Comparison of ENCODE assay signal across 8 cellular contexts in the genomic region with DNA sequence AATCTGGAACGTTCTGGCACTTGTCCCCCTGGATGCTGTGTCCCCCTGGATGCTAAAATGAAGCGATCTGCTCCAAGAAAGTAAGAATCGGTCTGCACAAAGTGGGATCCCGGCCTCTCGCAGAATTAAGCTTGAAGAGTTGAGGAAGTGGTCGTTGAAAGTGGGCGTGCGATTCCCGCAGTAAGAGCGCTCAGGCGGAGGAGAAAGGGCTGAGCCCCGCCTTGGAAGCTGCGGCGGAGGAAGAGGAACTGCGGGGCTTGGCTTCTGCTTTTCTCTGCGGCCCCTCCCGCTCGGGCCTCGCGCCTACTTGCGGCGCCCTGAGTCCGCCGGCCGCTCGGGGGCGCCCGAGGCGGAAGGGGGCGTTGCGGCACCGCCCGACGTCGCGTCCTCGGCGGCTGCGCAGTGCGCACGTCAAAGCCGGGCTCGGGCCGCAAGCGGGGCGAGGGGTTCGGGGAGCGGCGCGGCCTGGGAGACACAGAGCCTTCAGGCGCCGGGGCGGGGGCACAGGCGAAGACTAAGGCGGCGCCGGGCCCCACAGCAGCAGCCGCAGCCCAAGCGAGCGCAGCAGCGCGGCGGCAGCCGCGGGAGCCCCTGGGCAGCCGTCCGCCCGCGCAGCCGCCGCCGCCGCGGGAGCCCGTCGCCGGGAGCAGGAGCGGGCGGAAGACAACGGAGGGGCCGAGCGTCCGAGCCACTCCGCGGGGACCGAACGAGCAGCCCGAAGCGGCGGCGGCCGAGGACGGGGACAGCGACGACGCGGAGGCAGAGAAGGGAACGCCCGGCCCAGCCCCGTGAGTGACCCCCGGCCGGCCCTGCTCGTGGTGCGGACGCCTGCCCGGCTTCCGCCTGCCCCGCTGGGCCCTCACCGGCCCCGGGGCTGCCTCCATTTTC. TPM values are rescaled to one million over a fixed set of nuclear protein-coding genes. Genes with fewer than 3 reads are reported as not detected.
DNase-seq lines count a peak whose midpoint lies in the region; ATAC-seq and TF ChIP-seq lines count a peak whose summit lies in the region.

A gene (plus strand): TSS at position 400 of the 888 bp plus-strand sequence. CDS start 47,160 bp downstream, outside the sequence.

- H3K4me3 ChIP-seq in AG10803 (ENCODE audit: low read length), result peak within 1 kb of the TSS; percentile 86
- peak within 1 kb of the TSS; percentile 89 for H3K4me3 ChIP-seq in kidney epithelial cell (ENCODE audit: low read depth, low read length)

- ATAC-seq in GM19025 (IDR thresholded peaks at IDR 0.05; ENCODE audit: low read depth, unreplicated experiment), result peak; percentile 85
- peak; percentile 84 for ATAC-seq in HG03342 (IDR thresholded peaks at IDR 0.05; ENCODE audit: unreplicated experiment)

- TF ChIP-seq CTCF in AG10803 (conservative IDR thresholded peaks at IDR 0.05; ENCODE audit: low read length), result peak; percentile 41
- TF ChIP-seq CTCF in kidney epithelial cell (IDR thresholded peaks at IDR 0.05; ENCODE audit: insufficient read depth, low read length, poor library complexity, severe bottlenecking), result peak; percentile 36

- no peaks in the 10 kb centered on the region for H3K36me3 ChIP-seq in kidney epithelial cell (ENCODE audit: control insufficient read depth, insufficient read depth, low read length)

- no peaks in the 10 kb centered on the region for H3K27me3 ChIP-seq in kidney epithelial cell (ENCODE audit: control insufficient read depth, insufficient read depth, low read length)

- peak; percentile 84 for DNase-seq in AG10803 (ENCODE audit: low read depth)
- peak; percentile 69 for DNase-seq in NCI-H446 treated with DMSO at 0.1 percent for 48 hours (lab: John Stamatoyannopoulos, UW)
- peak; percentile 93 for DNase-seq in activated CD4-positive, CD25-positive, alpha-beta regulatory T cell treated with anti-CD3 and anti-CD28 coated beads, Interleukin-2, amount 50 U/mL, for 72 hours
- DNase-seq in cerebellar nuclear complex (lab: John Stamatoyannopoulos, UW), result peak; percentile 6 to 64
- peak; percentile 52 for DNase-seq in kidney epithelial cell (ENCODE audit: low read depth)
- DNase-seq in stimulated activated CD4-positive, alpha-beta T cell treated with anti-CD3 and anti-CD28 coated beads, Interleukin-15, amount 100 ng/mL, for 48 hours (ENCODE audit: low read depth in 2 of 2), result peak; percentile 72 to 81

RNA-seq across cellular contexts. Expression of the gene that starts here (rescaled TPM):
- 57.8 and 59.8 TPM in 2 replicates for total RNA-seq in kidney epithelial cell

Comparison
In these comparisons a context has a peak if more than half of its experiments do, and no peak if none do; other contexts are left out.
1. Peak in every context shown above with its lines: DNase-seq, ATAC-seq and H3K4me3 ChIP-seq.
2. DNase-seq: peak in every context shown above with its lines; median percentile 93 in activated CD4-positive, CD25-positive, alpha-beta regulatory T cell treated with anti-CD3 and anti-CD28 coated beads, Interleukin-2, amount 50 U/mL, for 72 hours; 84 in AG10803; 76 in stimulated activated CD4-positive, alpha-beta T cell treated with anti-CD3 and anti-CD28 coated beads, Interleukin-15, amount 100 ng/mL, for 48 hours; 69 in NCI-H446 treated with DMSO at 0.1 percent for 48 hours; 52 in kidney epithelial cell; 35 in cerebellar nuclear complex.